ENCODE assay signal across 20 cellular contexts in the genomic region with DNA sequence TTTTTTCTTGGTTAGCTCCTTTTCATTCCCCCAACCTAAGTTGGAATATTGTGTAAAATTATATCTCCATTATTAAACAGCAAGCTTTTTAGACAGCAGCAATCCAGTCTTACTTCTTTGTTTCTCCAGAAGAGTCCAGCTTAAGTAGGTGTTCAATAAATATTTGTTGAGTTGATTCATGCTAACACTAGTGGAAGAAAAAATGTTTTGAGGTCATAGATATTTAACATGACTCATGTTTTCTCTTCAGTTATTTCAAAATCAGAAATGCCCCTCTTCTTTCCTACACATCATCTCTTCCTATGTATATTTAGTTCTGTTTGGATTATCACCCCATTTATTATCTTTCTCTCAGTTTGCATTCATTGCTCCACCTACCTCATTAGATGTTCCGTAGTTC. TPM values are rescaled to one million over a fixed set of nuclear protein-coding genes. Genes with fewer than 3 reads are reported as not detected.
DNase-seq lines count a peak whose midpoint lies in the region; ATAC-seq and TF ChIP-seq lines count a peak whose summit lies in the region.
"Had no signal": no experiment of that assay in that cellular context is flagged by ENCODE, and none has a peak within 500 bp of the region (broad histone marks: within the 10 kb centered on the region; RNA-seq: fewer than 3 reads in every experiment).

No MANE protein-coding gene starts in this region.

- peaks cover 9% of the 10 kb centered on the region for H3K27me3 Mint-ChIP-seq in T-helper 2 cell treated with Interferon-gamma antibody and Interleukin-4, amounts not matched to agents 5 μg/mL and 100 μg/mL, for 36 hours (ENCODE audit: low read depth)
- H3K27me3 Mint-ChIP-seq: stimulated activated naive B cell treated with anti-CD40 and anti-IgM and Interleukin-4, amounts not matched to agents 10 μg/mL and 1 μg/mL and 100 μg/mL, for 72 hours; T-helper 17 cell had no signal

- no peaks in the 10 kb centered on the region for H3K4me1 ChIP-seq in left lung
- H3K4me1 ChIP-seq: upper lobe of right lung had no signal

- H3K4me3 Mint-ChIP-seq in T-helper 2 cell treated with Interferon-gamma antibody and Interleukin-4, amounts not matched to agents 5 μg/mL and 100 μg/mL, for 36 hours, result no peak overlapping the region
- H3K4me3 Mint-ChIP-seq: activated naive CD4-positive, alpha-beta T cell treated with anti-CD3 and anti-CD28 coated beads, Interleukin-2, amount 10 ng/mL, durations not matched to agents 7 days and 5 days; brain; CD4-positive, CD25-positive, alpha-beta regulatory T cell; stimulated activated naive B cell treated with anti-CD40 and anti-IgM and Interleukin-4, amounts not matched to agents 10 μg/mL and 1 μg/mL and 100 μg/mL, for 72 hours; T-helper 17 cell had no signal

- DNase-seq in DMS53 (lab: John Stamatoyannopoulos, UW) (peak; percentile 89), HS-5 (ENCODE audit: low read depth) (peak; percentile 48), astrocyte of the spinal cord (ENCODE audit: low read depth, low spot score) (peak; percentile 48), left lung (no peak), occipital lobe (lab: John Stamatoyannopoulos, UW) (no peak), putamen (ENCODE audit: low spot score) (no peak)
- DNase-seq in T-helper 2 cell treated with Interferon-gamma antibody and Interleukin-4, amounts not matched to agents 5 μg/mL and 100 μg/mL, for 36 hours (ENCODE audit: low spot score), result no peak
- DNase-seq: activated CD4-positive, alpha-beta T cell treated with anti-CD3 and anti-CD28 coated beads for 1 hour; activated naive CD4-positive, alpha-beta T cell treated with anti-CD3 and anti-CD28 coated beads, Interleukin-2, amount 10 ng/mL, durations not matched to agents 7 days and 5 days; CD4-positive, CD25-positive, alpha-beta regulatory T cell; DND-41; Karpas-422; left colon; NCI-H1436; stimulated activated naive B cell treated with anti-CD40 and anti-IgM and Interleukin-4, amounts not matched to agents 10 μg/mL and 1 μg/mL and 100 μg/mL, for 72 hours; T-helper 17 cell; upper lobe of right lung had no signal

- no peaks in the 10 kb centered on the region for H3K27me3 ChIP-seq in left lung
- H3K27me3 ChIP-seq: upper lobe of right lung had no signal

- ATAC-seq in left lung (peak; percentile 76), GM18873 (IDR thresholded peaks at IDR 0.05; ENCODE audit: low FRiP score, unreplicated experiment) (no peak)
- ATAC-seq: left colon; Right ventricle myocardium inferior; stimulated activated naive B cell treated with anti-CD40 and anti-IgM and Interleukin-4, amounts not matched to agents 10 μg/mL and 1 μg/mL and 100 μg/mL, for 72 hours; T-helper 17 cell; upper lobe of right lung had no signal

- H3K4me3 ChIP-seq in astrocyte of the spinal cord (ENCODE audit: low read depth, low read length) (no peak overlapping the region), left lung (no peak overlapping the region)
- H3K4me3 ChIP-seq: upper lobe of right lung had no signal

- no peaks in the 10 kb centered on the region for H3K9me3 Mint-ChIP-seq in T-helper 2 cell treated with Interferon-gamma antibody and Interleukin-4, amounts not matched to agents 5 μg/mL and 100 μg/mL, for 36 hours
- H3K9me3 Mint-ChIP-seq: activated naive CD4-positive, alpha-beta T cell treated with anti-CD3 and anti-CD28 coated beads, Interleukin-2, amount 10 ng/mL, durations not matched to agents 7 days and 5 days; brain; stimulated activated naive B cell treated with anti-CD40 and anti-IgM and Interleukin-4, amounts not matched to agents 10 μg/mL and 1 μg/mL and 100 μg/mL, for 72 hours had no signal

- H3K36me3 Mint-ChIP-seq in T-helper 2 cell treated with Interferon-gamma antibody and Interleukin-4, amounts not matched to agents 5 μg/mL and 100 μg/mL, for 36 hours (ENCODE audit: low read depth), result no peaks in the 10 kb centered on the region
- H3K36me3 Mint-ChIP-seq: activated naive CD4-positive, alpha-beta T cell treated with anti-CD3 and anti-CD28 coated beads, Interleukin-2, amount 10 ng/mL, durations not matched to agents 7 days and 5 days; brain; CD4-positive, CD25-positive, alpha-beta regulatory T cell; stimulated activated naive B cell treated with anti-CD40 and anti-IgM and Interleukin-4, amounts not matched to agents 10 μg/mL and 1 μg/mL and 100 μg/mL, for 72 hours had no signal

- in situ Hi-C loops in astrocyte of the spinal cord (cut with HindIII; ENCODE audit: low sequenced_read_pairs), result no loop called here

- H3K9me3 ChIP-seq in left lung, result no peaks in the 10 kb centered on the region
- H3K9me3 ChIP-seq: upper lobe of right lung had no signal

- TF ChIP-seq CTCF in astrocyte of the spinal cord (IDR thresholded peaks at IDR 0.05; ENCODE audit: low read depth, low read length) (no peak), left lung (IDR thresholded peaks at IDR 0.05) (no peak)

- H3K36me3 ChIP-seq in left lung, result no peaks in the 10 kb centered on the region
- H3K36me3 ChIP-seq: upper lobe of right lung had no signal

- H3K27ac Mint-ChIP-seq in T-helper 2 cell treated with Interferon-gamma antibody and Interleukin-4, amounts not matched to agents 5 μg/mL and 100 μg/mL, for 36 hours, result no peak overlapping the region
- H3K27ac Mint-ChIP-seq: activated naive CD4-positive, alpha-beta T cell treated with anti-CD3 and anti-CD28 coated beads, Interleukin-2, amount 10 ng/mL, durations not matched to agents 7 days and 5 days; brain; CD4-positive, CD25-positive, alpha-beta regulatory T cell; stimulated activated naive B cell treated with anti-CD40 and anti-IgM and Interleukin-4, amounts not matched to agents 10 μg/mL and 1 μg/mL and 100 μg/mL, for 72 hours; T-helper 17 cell had no signal

- H3K4me1 Mint-ChIP-seq in T-helper 2 cell treated with Interferon-gamma antibody and Interleukin-4, amounts not matched to agents 5 μg/mL and 100 μg/mL, for 36 hours (ENCODE audit: low read depth), result no peaks in the 10 kb centered on the region
- H3K4me1 Mint-ChIP-seq: activated naive CD4-positive, alpha-beta T cell treated with anti-CD3 and anti-CD28 coated beads, Interleukin-2, amount 10 ng/mL, durations not matched to agents 7 days and 5 days; brain; CD4-positive, CD25-positive, alpha-beta regulatory T cell; stimulated activated naive B cell treated with anti-CD40 and anti-IgM and Interleukin-4, amounts not matched to agents 10 μg/mL and 1 μg/mL and 100 μg/mL, for 72 hours had no signal

- intact Hi-C loops in left lung (cut with DNase I), result no loop called here

- no peak overlapping the region for H3K27ac ChIP-seq in left lung
- H3K27ac ChIP-seq: upper lobe of right lung had no signal

RNA-seq across cellular contexts. Expression of gene CCDC83, which starts 20.3 kb away (rescaled TPM):
- total RNA-seq in left lung (not detected), occipital lobe (not detected)
- total RNA-seq: CD4-positive, CD25-positive, alpha-beta regulatory T cell; left colon; Right ventricle myocardium inferior; upper lobe of right lung had no signal

Comparison
In these comparisons a context has a peak if more than half of its experiments do, and no peak if none do; other contexts are left out.
1. DNase-seq: peak in DMS53 (single experiment), HS-5 (single experiment) and astrocyte of the spinal cord (single experiment); none in left lung (0 of 2), occipital lobe (single experiment), T-helper 2 cell treated with Interferon-gamma antibody and Interleukin-4, amounts not matched to agents 5 μg/mL and 100 μg/mL, for 36 hours (single experiment) and putamen (single experiment).